Comparison of ENCODE assay signal across 8 cellular contexts in genomic region chr2:142874293-142874814, GRCh38. TPM values are rescaled to one million over a fixed set of nuclear protein-coding genes. Genes with fewer than 3 reads are reported as not detected.
DNase-seq lines count a peak whose midpoint lies in the region; ATAC-seq lines count a peak whose summit lies in the region.

No MANE protein-coding gene starts in this region.

- ATAC-seq in esophagus mucosa, result peak; percentile 93
- no peak for ATAC-seq in activated CD4-positive, alpha-beta T cell treated with anti-CD3 and anti-CD28 coated beads for 36 hours

- H3K36me3 Mint-ChIP-seq in activated CD4-positive, alpha-beta T cell treated with anti-CD3 and anti-CD28 coated beads for 36 hours (ENCODE audit: low read depth), result no peaks in the 10 kb centered on the region

- no peaks in the 10 kb centered on the region for H3K27me3 Mint-ChIP-seq in activated CD4-positive, alpha-beta T cell treated with anti-CD3 and anti-CD28 coated beads for 36 hours

- no peaks in the 10 kb centered on the region for H3K4me1 Mint-ChIP-seq in activated CD4-positive, alpha-beta T cell treated with anti-CD3 and anti-CD28 coated beads for 36 hours

- POLR2A ChIA-PET in activated CD4-positive, alpha-beta T cell treated with anti-CD3 and anti-CD28 coated beads for 36 hours (lab: Charles Lee), result no interaction called here

- DNase-seq in GM04503 (ENCODE audit: low read depth) (peak; percentile 69), MV-4-11 (lab: John Stamatoyannopoulos, UW) (peak; percentile 59), renal cortical epithelial cell (ENCODE audit: low read depth) (peak; percentile 100), NCI-H146 treated with DMSO at 0.1 percent for 48 hours (lab: John Stamatoyannopoulos, UW; ENCODE audit: unreplicated experiment) (no peak), ecto neural progenitor cell (ENCODE audit: low spot score) (no peak), SHP77 (lab: John Stamatoyannopoulos, UW) (no peak)
- no peak for DNase-seq in activated CD4-positive, alpha-beta T cell treated with anti-CD3 and anti-CD28 coated beads for 36 hours

- no peak overlapping the region for H3K4me3 Mint-ChIP-seq in activated CD4-positive, alpha-beta T cell treated with anti-CD3 and anti-CD28 coated beads for 36 hours

- CTCF ChIA-PET in activated CD4-positive, alpha-beta T cell treated with anti-CD3 and anti-CD28 coated beads for 36 hours (lab: Charles Lee), result interaction anchor here (0.7 kb wide), 1 partner anchor 120 kb away, joined by 3 read pairs; no protein-coding TSS in a partner anchor

- no peak overlapping the region for H3K27ac Mint-ChIP-seq in activated CD4-positive, alpha-beta T cell treated with anti-CD3 and anti-CD28 coated beads for 36 hours

- H3K9me3 Mint-ChIP-seq in activated CD4-positive, alpha-beta T cell treated with anti-CD3 and anti-CD28 coated beads for 36 hours (ENCODE audit: low read depth), result no peaks in the 10 kb centered on the region

- intact Hi-C loops in activated CD4-positive, alpha-beta T cell treated with anti-CD3 and anti-CD28 coated beads for 36 hours (cut with DNase I, micrococcal nuclease), result no loop called here

RNA-seq across cellular contexts. Expression of gene KYNU, which starts 3.1 kb away (rescaled TPM):
- 33.6 TPM for total RNA-seq in esophagus mucosa
- total RNA-seq in renal cortical epithelial cell, result 1.6 and 6.1 TPM in 2 replicates
- not detected for total RNA-seq in activated CD4-positive, alpha-beta T cell treated with anti-CD3 and anti-CD28 coated beads for 36 hours

Comparison
In these comparisons a context has a peak if more than half of its experiments do, and no peak if none do; other contexts are left out.
1. DNase-seq: peak in GM04503 (single experiment), MV-4-11 (single experiment) and renal cortical epithelial cell (single experiment); none in NCI-H146 treated with DMSO at 0.1 percent for 48 hours (single experiment), ecto neural progenitor cell (single experiment), SHP77 (0 of 2) and activated CD4-positive, alpha-beta T cell treated with anti-CD3 and anti-CD28 coated beads for 36 hours (single experiment).